In the genomic region with DNA sequence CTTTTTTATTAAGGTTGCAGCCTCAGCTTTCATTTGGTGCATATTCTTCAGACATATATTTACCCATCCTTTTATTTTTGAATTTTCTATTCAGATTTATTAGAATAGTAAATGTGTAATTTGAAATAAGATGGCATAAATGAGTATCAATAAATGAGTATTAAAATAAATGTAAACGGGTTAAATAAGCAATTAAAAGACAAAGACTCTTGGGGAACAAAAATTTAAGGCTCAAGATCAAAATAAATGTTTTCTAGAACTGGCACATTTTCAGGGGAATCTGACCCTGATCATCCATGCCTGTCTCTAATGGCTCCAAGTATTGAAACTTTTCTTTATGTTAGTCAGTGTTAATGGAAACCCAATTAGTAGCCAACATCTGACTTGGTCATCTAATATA, we compare ENCODE assay signal across 38 cellular contexts. TPM values are rescaled to one million over a fixed set of nuclear protein-coding genes. Genes with fewer than 3 reads are reported as not detected.
"Had no signal": no experiment of that assay in that cellular context is flagged by ENCODE, and none has a peak within 500 bp of the region (broad histone marks: within the 10 kb centered on the region; RNA-seq: fewer than 3 reads in every experiment).

No MANE protein-coding gene starts in this region.

- H3K4me3 ChIP-seq: MG63 had no signal

- H3K36me3 ChIP-seq: MG63 had no signal

- DNase-seq: Karpas-422, Kasumi-1, MG63, MM.1S, MV-4-11, NCI-H1048, NCI-H1092, NCI-H1092 treated with DMSO at 0.1 percent for 48 hours, NCI-H1105, NCI-H1105 treated with DMSO at 0.1 percent for 48 hours, NCI-H1417, NCI-H1417 treated with DMSO at 0.1 percent for 48 hours, NCI-H1436, NCI-H1436 treated with DMSO at 0.1 percent for 48 hours, NCI-H146, NCI-H1694, NCI-H1694 treated with DMSO at 0.1 percent for 48 hours, NCI-H187, NCI-H187 treated with DMSO at 0.1 percent for 48 hours, NCI-H1930, NCI-H2029, NCI-H2029 treated with DMSO at 0.1 percent for 48 hours, NCI-H2081, NCI-H2081 treated with DMSO at 0.1 percent for 48 hours, NCI-H2107, NCI-H2171, NCI-H2171 treated with DMSO at 0.1 percent for 48 hours, NCI-H2227 treated with DMSO at 0.1 percent for 48 hours, NCI-H226, NCI-H345, NCI-H446, NCI-H446 treated with DMSO at 0.1 percent for 48 hours, NCI-H510A, NCI-H510A treated with DMSO at 0.1 percent for 48 hours had no signal

RNA-seq across cellular contexts. Expression of a gene that starts 3.0 kb away (rescaled TPM):
- total RNA-seq: LHCN-M2, M059J, MCF 10A, NCI-H460 had no signal

RNA-seq across cellular contexts. Expression of a gene that starts 13.0 kb away (rescaled TPM):
- total RNA-seq: LHCN-M2, M059J, MCF 10A, NCI-H460 had no signal

RNA-seq across cellular contexts. Expression of a gene that starts 46.7 kb away (rescaled TPM):
- total RNA-seq: LHCN-M2, M059J, MCF 10A, NCI-H460 had no signal
